29 cellular contexts compared by ENCODE assay signal in the genomic region with DNA sequence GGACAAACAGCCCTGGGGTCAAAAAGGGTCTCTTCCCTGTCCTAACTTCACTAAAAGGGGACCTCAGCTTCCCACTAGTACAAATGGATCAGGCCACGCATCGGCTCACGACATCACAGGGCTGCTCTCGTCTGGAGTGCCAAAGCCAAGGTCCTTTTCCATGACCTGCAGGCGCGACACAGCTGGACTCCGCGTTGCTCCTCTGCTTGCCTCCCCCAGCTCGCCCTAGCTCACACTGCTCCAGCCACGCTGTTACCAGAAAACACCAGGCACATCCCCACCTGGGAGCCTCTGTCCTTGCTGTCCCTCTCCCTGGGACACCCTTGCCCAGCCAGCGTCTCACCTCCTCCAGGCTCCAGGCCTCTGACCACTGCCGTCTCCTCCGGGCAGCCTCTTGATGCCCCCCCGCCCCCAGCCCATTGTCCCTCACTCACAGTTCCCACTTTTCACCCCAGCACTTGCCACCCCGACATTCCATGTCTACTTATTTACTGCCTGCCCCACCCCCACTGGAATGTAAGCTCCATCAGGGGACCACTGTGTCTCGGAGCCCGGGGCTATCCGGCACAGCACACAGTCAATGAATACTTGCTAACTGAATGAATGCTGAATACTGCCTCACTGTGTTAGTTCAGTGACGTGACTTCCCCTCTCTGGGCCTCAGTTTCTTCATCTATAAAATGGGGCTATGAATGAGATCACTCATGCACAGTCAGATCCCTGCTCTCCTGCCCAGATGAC. TPM values are rescaled to one million over a fixed set of nuclear protein-coding genes. Genes with fewer than 3 reads are reported as not detected.
DNase-seq lines count a peak whose midpoint lies in the region; ATAC-seq, FAIRE-seq and TF ChIP-seq lines count a peak whose summit lies in the region.
"Had no signal": no experiment of that assay in that cellular context is flagged by ENCODE, and none has a peak within 500 bp of the region (broad histone marks: within the 10 kb centered on the region; RNA-seq: fewer than 3 reads in every experiment).

No MANE protein-coding gene starts in this region.

- H3K14ac ChIP-seq in H1 (ENCODE audit: insufficient read length): no peak overlapping the region

- H3F3A ChIP-seq in neural progenitor cell (ENCODE audit: low read depth): no peaks in the 10 kb centered on the region

- H4K8ac ChIP-seq in H1 (ENCODE audit: extremely low read depth, insufficient read depth, low read length): peak overlapping the region; percentile 64; the same call in 1 of the 2 replicates

- H3K4me3 ChIP-seq in HUES6 (ENCODE audit: low read depth, low read length): no peak overlapping the region
- no peak overlapping the region for H3K4me3 ChIP-seq in H1 (ENCODE audit: extremely low read depth in 1 of 4, insufficient read depth in 2 of 4, low read depth in 3 of 4, low read length in 4 of 4)
- no peak overlapping the region for H3K4me3 ChIP-seq in neural progenitor cell
- no peak overlapping the region for H3K4me3 ChIP-seq in A673 (ENCODE audit: low read depth, low read length, poor library complexity, severe bottlenecking)
- H3K4me3 ChIP-seq in sigmoid colon: no peak overlapping the region
- H3K4me3 ChIP-seq: BLaER1 treated with 17β-estradiol and CSF1 and Interleukin-3, amounts not matched to agents 10 nM and 100 nM; prostate gland; SJCRH30; transverse colon had no signal

- no TSS peak for BruUV-seq in A673 (replicated peaks; lab: Mats Ljungman, UMichigan)

- H2BK20ac ChIP-seq in H1 (ENCODE audit: low read length): no peak overlapping the region

- no peak overlapping the region for H3K27ac ChIP-seq in HUES6 (ENCODE audit: low read depth, low read length)
- no peak overlapping the region for H3K27ac ChIP-seq in H1 (ENCODE audit: low read depth, low read length)
- H3K27ac ChIP-seq in neural progenitor cell: no peak overlapping the region
- no peak overlapping the region for H3K27ac ChIP-seq in A673 (ENCODE audit: low read depth, low read length, poor library complexity, severe bottlenecking)
- no peak overlapping the region for H3K27ac ChIP-seq in sigmoid colon
- H3K27ac ChIP-seq: BLaER1 treated with 17β-estradiol and CSF1 and Interleukin-3, amounts not matched to agents 10 nM and 100 nM; HL-60; prostate gland; SJCRH30; transverse colon; WERI-Rb-1 had no signal

- H3K4me1 Mint-ChIP-seq in CD14-positive monocyte (peaks cover 26% of the 10 kb centered on the region), neural progenitor cell (peaks cover 10% of the 10 kb centered on the region)

- intact Hi-C loops in CD14-positive monocyte (cut with micrococcal nuclease): no loop called here
- intact Hi-C loops in A673 (cut with micrococcal nuclease; ENCODE audit: unreplicated experiment): no loop called here
- intact Hi-C loops in sigmoid colon (cut with DNase I): no loop called here

- peaks cover 40 to 59% of the 10 kb centered on the region in 2 donors for H3K36me3 Mint-ChIP-seq in CD14-positive monocyte
- peaks cover 16% of the 10 kb centered on the region for H3K36me3 Mint-ChIP-seq in neural progenitor cell

- peaks cover 0 to 23% of the 10 kb centered on the region in 2 experiments for H4K20me1 ChIP-seq in H1 (replicated peaks in 1 of 2; ENCODE audit: control insufficient read depth in 1 of 2, insufficient read depth in 2 of 2, low read length in 2 of 2)
- H4K20me1 ChIP-seq in neural progenitor cell (ENCODE audit: low read depth): peaks cover 22% of the 10 kb centered on the region

- ATAC-seq in GM21737 (IDR thresholded peaks at IDR 0.05; ENCODE audit: unreplicated experiment): no peak

- H3K56ac ChIP-seq in H1 (replicated peaks; ENCODE audit: insufficient read length, low read depth, low read length): no peak overlapping the region

- H2AFZ ChIP-seq in H1 (ENCODE audit: low read length) (no peak overlapping the region), neural progenitor cell (replicated peaks) (no peak overlapping the region)

- no peak overlapping the region for H3K23ac ChIP-seq in H1 (ENCODE audit: insufficient read length)

- H3K18ac ChIP-seq in H1 (ENCODE audit: extremely low read depth, low read length): no peak overlapping the region

- no peak overlapping the region for H2BK15ac ChIP-seq in H1 (ENCODE audit: low read length)

- no peak for FAIRE-seq in H1 (lab: Jason Lieb, UNC)
- FAIRE-seq: GM18507, RCC 7860 had no signal

- peaks cover 0 to 13% of the 10 kb centered on the region in 2 experiments; a peak in 1 of 4 replicates for H3K79me2 ChIP-seq in H1 (ENCODE audit: control insufficient read depth in 1 of 2, insufficient read depth in 2 of 2, low read length in 2 of 2)
- H3K79me2 ChIP-seq in neural progenitor cell (ENCODE audit: low read depth): peaks cover 37% of the 10 kb centered on the region

- no peak overlapping the region for H2BK120ac ChIP-seq in H1 (replicated peaks; ENCODE audit: low read depth, low read length)

- DNase-seq in CD14-positive monocyte (ENCODE audit: low spot score): no peak
- DNase-seq in H1 (ENCODE audit: low read depth in 1 of 2, low spot score in 2 of 2): no peak
- peak; percentile 21 for DNase-seq in neural progenitor cell (ENCODE audit: low spot score)
- DNase-seq in A673 (ENCODE audit: low spot score): no peak
- DNase-seq in sigmoid colon: no peak
- DNase-seq: activated CD4-positive, alpha-beta T cell treated with anti-CD3 and anti-CD28 coated beads, Interleukin-2, amount 50 U/mL, for 1 hour; activated naive CD4-positive, alpha-beta T cell treated with Interleukin-2 at 50 U/mL for 16 hours; Caco-2; cerebellar nuclear complex; DND-41; HFFc6; kidney glomerular epithelial cell; mammary epithelial cell; NCI-H187; NCI-H2171; NK-92 treated with Interleukin-12 subunit alpha and Interleukin-12 subunit beta, amount 100 ng/mL, for 24 hours; nucleus accumbens; SJCRH30; T1000; transverse colon; WERI-Rb-1 had no signal

- H3K4me3 Mint-ChIP-seq in CD14-positive monocyte (no peak overlapping the region), neural progenitor cell (no peak overlapping the region)
- H3K4me3 Mint-ChIP-seq: HFFc6 had no signal

- no peak for TF ChIP-seq POLR2A in H1 (IDR thresholded peaks at IDR 0.05; ENCODE audit: control extremely low read depth in 1 of 2, low read depth in 2 of 2, low read length in 2 of 2)
- TF ChIP-seq POLR2A in sigmoid colon (IDR thresholded peaks at IDR 0.05): no peak

- H3K27me3 Mint-ChIP-seq in CD14-positive monocyte (ENCODE audit: low read depth in 3 of 3) (peaks cover 0 to 3% (median 0%) of the 10 kb centered on the region in 3 donors), neural progenitor cell (ENCODE audit: insufficient read depth, low read depth) (peaks cover 7% of the 10 kb centered on the region)

- no peak overlapping the region; the same call in 1 of the 2 replicates for H2BK5ac ChIP-seq in H1 (ENCODE audit: low read depth, low read length)

- POLR2A ChIA-PET in H1 (lab: Charles Lee; ENCODE audit: partially characterized antibody) (interaction anchor here (0.7 to 1.9 kb wide), 3 partner anchors 10 to 123 kb away, joined by 3 to 7 read pairs (median 5); no protein-coding TSS in a partner anchor), A673 (lab: Charles Lee; ENCODE audit: low non-redundant PET) (interaction anchor here (0.6 kb wide), 1 partner anchor 338 kb away, joined by 3 read pairs; no protein-coding TSS in a partner anchor)

- H3K4me1 ChIP-seq in HUES6 (ENCODE audit: control insufficient read depth, insufficient read depth, low read length): peaks cover 21% of the 10 kb centered on the region
- H3K4me1 ChIP-seq in H1 (replicated peaks in 1 of 4; ENCODE audit: control insufficient read depth in 3 of 4, insufficient read depth in 4 of 4, low read length in 3 of 4): peaks cover 0 to 3% (median 1%) of the 10 kb centered on the region in 4 experiments; a peak in 3 of 7 replicates
- H3K4me1 ChIP-seq in neural progenitor cell: no peaks in the 10 kb centered on the region
- no peaks in the 10 kb centered on the region for H3K4me1 ChIP-seq in A673 (ENCODE audit: insufficient read depth, low read length, poor library complexity, severe bottlenecking)
- H3K4me1 ChIP-seq in sigmoid colon: peaks cover 0 to 32% (median 27%) of the 10 kb centered on the region in 4 donors
- H3K4me1 ChIP-seq: Caco-2 had no signal

- TF ChIP-seq CTCF in CD14-positive monocyte (IDR thresholded peaks at IDR 0.05) (no peak), H1 (IDR thresholded peaks at IDR 0.05; ENCODE audit: control extremely low read depth in 1 of 3, insufficient read depth in 1 of 3, low read depth in 1 of 3, low read length in 3 of 3) (peak in 1 of 3 experiments; percentile 16; a peak in 1 of 4 replicates), neural progenitor cell (IDR thresholded peaks at IDR 0.05) (no peak), A673 (conservative IDR thresholded peaks at IDR 0.05; ENCODE audit: low read depth, low read length) (no peak), sigmoid colon (IDR thresholded peaks at IDR 0.05) (no peak)

- peaks cover 17% of the 10 kb centered on the region for H3K79me1 ChIP-seq in H1 (ENCODE audit: low read depth, low read length)

- H4K5ac ChIP-seq in H1 (ENCODE audit: insufficient read length, low read depth, low read length): no peak overlapping the region

- no peak overlapping the region for H4K91ac ChIP-seq in H1 (replicated peaks; ENCODE audit: insufficient read length, low read length)

- TF ChIP-seq EP300 in H1 (IDR thresholded peaks at IDR 0.05; ENCODE audit: borderline replicate concordance in 1 of 2, low read depth in 2 of 2, low read length in 2 of 2) (no peak), sigmoid colon (IDR thresholded peaks at IDR 0.05) (no peak)

- no peak overlapping the region for H3K4me2 ChIP-seq in H1 (ENCODE audit: insufficient read depth in 1 of 2, low read depth in 2 of 2, low read length in 2 of 2)
- H3K4me2 ChIP-seq in neural progenitor cell: no peak overlapping the region
- H3K4me2 ChIP-seq: BLaER1 treated with 17β-estradiol and CSF1 and Interleukin-3, amounts not matched to agents 10 nM and 100 nM had no signal

- no peaks in the 10 kb centered on the region; the same call in 1 of the 2 replicates for H3K23me2 ChIP-seq in H1 (ENCODE audit: low read depth, low read length)

- H3K27me3 ChIP-seq in HUES6 (ENCODE audit: control insufficient read depth, insufficient read depth, low read length) (no peaks in the 10 kb centered on the region), H1 (replicated peaks in 1 of 4; ENCODE audit: control insufficient read depth in 3 of 4, extremely low read depth in 1 of 4, insufficient read depth in 3 of 4, low read length in 3 of 4) (no peaks in the 10 kb centered on the region), neural progenitor cell (no peaks in the 10 kb centered on the region), A673 (replicated peaks; ENCODE audit: insufficient read depth, low read depth, low read length, poor library complexity) (no peaks in the 10 kb centered on the region), sigmoid colon (no peaks in the 10 kb centered on the region)
- H3K27me3 ChIP-seq: BLaER1 treated with 17β-estradiol and CSF1 and Interleukin-3, amounts not matched to agents 10 nM and 100 nM; SJCRH30; transverse colon had no signal

- CTCF ChIA-PET in H1 (lab: Charles Lee; ENCODE audit: partially characterized antibody) (interaction anchor here (0.8 to 2.6 kb wide), 8 partner anchors 9 to 125 kb away, joined by 3 to 9 read pairs (median 4); a partner anchor contains a TSS), A673 (lab: Charles Lee) (no interaction called here)

- peak overlapping the region in 4 of 7 donors; percentile 6 to 78 (median 20) for H3K27ac Mint-ChIP-seq in CD14-positive monocyte
- peak overlapping the region; percentile 37 for H3K27ac Mint-ChIP-seq in neural progenitor cell
- H3K27ac Mint-ChIP-seq: HFFc6 had no signal

- H3K9ac ChIP-seq in HUES6 (ENCODE audit: low read length) (peak overlapping the region; percentile 1), H1 (replicated peaks in 1 of 4; ENCODE audit: extremely low read depth in 1 of 4, low read depth in 3 of 4, low read length in 3 of 4) (peak overlapping the region in 1 of 4 experiments; percentile 28; a peak in 2 of 7 replicates), neural progenitor cell (peak overlapping the region; percentile 27)
- H3K9ac ChIP-seq: BLaER1 treated with 17β-estradiol and CSF1 and Interleukin-3, amounts not matched to agents 10 nM and 100 nM had no signal

- H3K9me3 ChIP-seq in HUES6 (ENCODE audit: control insufficient read depth, insufficient read depth, low read depth, low read length) (no peaks in the 10 kb centered on the region), H1 (ENCODE audit: insufficient read depth in 2 of 2, low read depth in 1 of 2, low read length in 1 of 2) (no peaks in the 10 kb centered on the region), neural progenitor cell (ENCODE audit: low read depth) (no peaks in the 10 kb centered on the region), A673 (ENCODE audit: low read depth, low read length, poor library complexity, severe bottlenecking) (no peaks in the 10 kb centered on the region), sigmoid colon (no peaks in the 10 kb centered on the region)
- H3K9me3 ChIP-seq: Caco-2, prostate gland, SJCRH30, transverse colon had no signal

- H3K36me3 ChIP-seq in HUES6 (ENCODE audit: control insufficient read depth, insufficient read depth, low read length) (peaks cover 34% of the 10 kb centered on the region), H1 (ENCODE audit: control insufficient read depth in 2 of 4, insufficient read depth in 4 of 4, low read length in 3 of 4) (peaks cover 0 to 20% (median 5%) of the 10 kb centered on the region in 4 experiments; a peak in 3 of 8 replicates), neural progenitor cell (no peaks in the 10 kb centered on the region), A673 (ENCODE audit: insufficient read depth, low read length, poor library complexity, severe bottlenecking) (peaks cover 7% of the 10 kb centered on the region), sigmoid colon (peaks cover 9 to 32% (median 17%) of the 10 kb centered on the region in 4 donors)

- peaks cover 0 to 2% (median 0%) of the 10 kb centered on the region in 7 donors for H3K9me3 Mint-ChIP-seq in CD14-positive monocyte
- H3K9me3 Mint-ChIP-seq in neural progenitor cell: no peaks in the 10 kb centered on the region
- H3K9me3 Mint-ChIP-seq: HFFc6 had no signal

- 86% methylated on average over 19 of the region's 19 CpGs; no CpG with 5 or more reads in 1 of the 2 experiments for WGBS in H1 (ENCODE audit: extremely low coverage in 1 of 2, insufficient coverage in 1 of 2, insufficient read length in 1 of 2, insufficient replicate concordance in 2 of 2, low coverage in 1 of 2, low lambda C conversion rate in 2 of 2, missing lambda C conversion rate in 1 of 2), 2 experiments
- 90 to 94% methylated on average over 19 of the region's 19 CpGs for WGBS in sigmoid colon, 2 donors

- no peak overlapping the region for H2AK5ac ChIP-seq in H1 (ENCODE audit: low read depth, low read length)

- no peak; a peak in 1 of 4 replicates for TF ChIP-seq RAD21 in H1 (IDR thresholded peaks at IDR 0.05 in 1 of 2, conservative IDR thresholded peaks at IDR 0.05 in 1 of 2; ENCODE audit: low read depth in 2 of 2, low read length in 2 of 2)

- no peak overlapping the region for H3K4ac ChIP-seq in H1 (replicated peaks; ENCODE audit: insufficient read length, low read depth, low read length)

- H2BK12ac ChIP-seq in H1 (ENCODE audit: low read depth, low read length): 0 out of 2 replicates have a peak overlapping the region, but pooled peaks have one; percentile 27

RNA-seq across cellular contexts. Expression of a gene that starts 20.7 kb away (rescaled TPM):
- polyA plus RNA-seq in CD14-positive monocyte (10 to 100 TPM; 11.4 to 16.3 TPM), H1 (2011; rRNA removed) (183 and 252 TPM in 2 replicates), sigmoid colon (100 to 1,000 TPM in 1 of 3 donors, 10 to 100 TPM in 2; 28.0 to 107 (median 31.2) TPM)
- total RNA-seq in H1 (2021; fragmentation: NEBNext Ultra II Directional; extraction: Animal tissue kit (Norgen Biotek cat#: 25700)): 137 and 151 TPM in 2 replicates
- polyA plus RNA-seq in H1 (2011; cell fraction: cytosol; rRNA removed): 155 TPM
- polyA plus RNA-seq in H1 (2011; cell fraction: nucleus; rRNA removed): 441 TPM
- 88.9 to 168 TPM (median 110 TPM) in 4 replicates for polyA plus RNA-seq in H1 (2012, experiment 1 of 2)
- 68.5 TPM for polyA plus RNA-seq in H1 (2012, experiment 2 of 2)
- 95.7 TPM for polyA plus RNA-seq in H1 (2013, experiment 1 of 2)
- 92.0 TPM for polyA plus RNA-seq in H1 (2013, experiment 2 of 2)
- 126 and 143 TPM in 2 replicates for polyA minus RNA-seq in H1 (2011; rRNA and poly(A)+ RNA removed)
- polyA minus RNA-seq in H1 (2011; cell fraction: cytosol; rRNA and poly(A)+ RNA removed): 85.3 TPM
- polyA minus RNA-seq in H1 (2011; cell fraction: nucleus; rRNA and poly(A)+ RNA removed): 82.5 TPM
- total RNA-seq in neural progenitor cell (ENCODE audit: low replicate concordance) (85.1 and 139 TPM in 2 replicates), A673 (2021) (146 and 151 TPM in 2 replicates), sigmoid colon (10 to 100 TPM; 57.4 to 78.7 (median 76.3) TPM)

RNA-seq across cellular contexts. Expression of a gene that starts 38.0 kb away (rescaled TPM):
- polyA plus RNA-seq in CD14-positive monocyte (not detected), H1 (2011; rRNA removed) (2.1 and 4.6 TPM in 2 replicates), sigmoid colon (under 1 TPM in 1 of 3 donors, not detected in 2; 0.23 TPM)
- total RNA-seq in H1 (2021; fragmentation: NEBNext Ultra II Directional; extraction: Animal tissue kit (Norgen Biotek cat#: 25700)): 0.63 and 1.9 TPM in 2 replicates
- polyA plus RNA-seq in H1 (2011; cell fraction: cytosol; rRNA removed): 2.6 TPM
- 3.3 TPM for polyA plus RNA-seq in H1 (2011; cell fraction: nucleus; rRNA removed)
- 1.2 to 2.1 TPM (median 1.7 TPM) in 4 replicates for polyA plus RNA-seq in H1 (2012, experiment 1 of 2)
- 1.0 TPM for polyA plus RNA-seq in H1 (2012, experiment 2 of 2)
- 0.87 TPM for polyA plus RNA-seq in H1 (2013, experiment 1 of 2)
- 0.81 TPM for polyA plus RNA-seq in H1 (2013, experiment 2 of 2)
- polyA minus RNA-seq in H1 (2011; rRNA and poly(A)+ RNA removed): 0.28 and 0.66 TPM in 2 replicates
- 2.8 TPM for polyA minus RNA-seq in H1 (2011; cell fraction: cytosol; rRNA and poly(A)+ RNA removed)
- polyA minus RNA-seq in H1 (2011; cell fraction: nucleus; rRNA and poly(A)+ RNA removed): 1.2 TPM
- total RNA-seq in neural progenitor cell (ENCODE audit: low replicate concordance) (1.7 TPM in 1 of 2 replicates, not detected in the other), A673 (2021) (0.45 TPM in 1 of 2 replicates, not detected in the other), sigmoid colon (not detected)
- total RNA-seq: glomerular endothelial cell, SJCRH30 had no signal
- polyA plus RNA-seq: mammary epithelial cell had no signal

RNA-seq across cellular contexts. Expression of a gene that starts 46.3 kb away (rescaled TPM):
- polyA plus RNA-seq in CD14-positive monocyte: not detected
- total RNA-seq in H1 (2021; fragmentation: NEBNext Ultra II Directional; extraction: Animal tissue kit (Norgen Biotek cat#: 25700)): not detected in 2 replicates
- 0.24 and 0.26 TPM in 2 replicates for polyA plus RNA-seq in H1 (2011; rRNA removed)
- polyA plus RNA-seq in H1 (2011; cell fraction: cytosol; rRNA removed): 0.22 TPM
- 0.13 TPM for polyA plus RNA-seq in H1 (2011; cell fraction: nucleus; rRNA removed)
- polyA plus RNA-seq in H1 (2012, experiment 1 of 2): 0.25 to 0.59 TPM (median 0.46 TPM) in 3 of 4 replicates, not detected in the other
- polyA plus RNA-seq in H1 (2012, experiment 2 of 2): 0.10 TPM
- 0.28 TPM for polyA plus RNA-seq in H1 (2013, experiment 1 of 2)
- 0.18 TPM for polyA plus RNA-seq in H1 (2013, experiment 2 of 2)
- polyA minus RNA-seq in H1 (2011; rRNA and poly(A)+ RNA removed): not detected in 2 replicates
- polyA minus RNA-seq in H1 (2011; cell fraction: cytosol; rRNA and poly(A)+ RNA removed): not detected
- 0.30 TPM for polyA minus RNA-seq in H1 (2011; cell fraction: nucleus; rRNA and poly(A)+ RNA removed)
- total RNA-seq in neural progenitor cell (ENCODE audit: low replicate concordance): not detected in 2 replicates
- total RNA-seq in A673 (2021): not detected in 2 replicates
- total RNA-seq in sigmoid colon: 1 to 10 TPM in 2 of 4 donors, not detected in 2; 1.1 to 5.0 TPM
- polyA plus RNA-seq in sigmoid colon: under 1 TPM in 1 of 3 donors, not detected in 2; 0.34 TPM
- total RNA-seq: Caco-2, glomerular endothelial cell, HFFc6, mammary epithelial cell, prostate gland, SJCRH30, transverse colon had no signal
- polyA plus RNA-seq: mammary epithelial cell had no signal
